25 cellular contexts compared by ENCODE assay signal in the genomic region with DNA sequence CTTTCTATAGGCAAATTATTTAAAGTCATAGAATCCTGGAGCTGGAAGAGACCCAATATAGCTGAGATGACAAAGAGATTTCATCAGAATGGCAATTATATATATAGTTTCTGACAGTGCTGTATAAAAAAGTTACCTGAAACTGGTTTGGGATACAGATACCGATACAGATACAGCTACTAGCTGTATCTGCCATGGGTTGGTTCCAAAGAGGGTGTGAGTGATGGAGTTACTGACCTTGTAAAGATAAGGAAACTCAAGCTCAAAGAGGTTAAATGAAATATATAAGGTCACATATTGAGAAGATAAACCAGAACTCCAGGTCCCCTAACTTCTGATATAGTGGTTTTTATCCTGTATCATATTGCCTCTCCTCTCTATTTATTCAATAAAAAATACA. TPM values are rescaled to one million over a fixed set of nuclear protein-coding genes. Genes with fewer than 3 reads are reported as not detected.
DNase-seq lines count a peak whose midpoint lies in the region; ATAC-seq and TF ChIP-seq lines count a peak whose summit lies in the region.
"Had no signal": no experiment of that assay in that cellular context is flagged by ENCODE, and none has a peak within 500 bp of the region (broad histone marks: within the 10 kb centered on the region; RNA-seq: fewer than 3 reads in every experiment).

No MANE protein-coding gene starts in this region.

- ATAC-seq in heart left ventricle = no peak
- ATAC-seq in HG02870 (IDR thresholded peaks at IDR 0.05; ENCODE audit: unreplicated experiment) = no peak
- no peak for ATAC-seq in CD4-positive, alpha-beta T cell (ENCODE audit: poor library complexity)

- no peaks in the 10 kb centered on the region for H3K27me3 ChIP-seq in cardiac muscle cell
- H3K27me3 ChIP-seq in heart left ventricle = no peaks in the 10 kb centered on the region
- H3K27me3 ChIP-seq in hepatocyte = no peaks in the 10 kb centered on the region
- no peaks in the 10 kb centered on the region for H3K27me3 ChIP-seq in transverse colon
- H3K27me3 ChIP-seq in HAP-1 (ENCODE audit: low read depth) = no peaks in the 10 kb centered on the region
- H3K27me3 ChIP-seq in CD4-positive, alpha-beta T cell (ENCODE audit: control insufficient read depth, insufficient read depth, low read length) = no peaks in the 10 kb centered on the region
- H3K27me3 ChIP-seq: adrenal gland, SJCRH30, tibial artery had no signal

- H3K9me3 ChIP-seq in cardiac muscle cell (ENCODE audit: low read depth) = no peaks in the 10 kb centered on the region
- no peaks in the 10 kb centered on the region for H3K9me3 ChIP-seq in heart left ventricle
- no peaks in the 10 kb centered on the region for H3K9me3 ChIP-seq in hepatocyte (ENCODE audit: low read depth)
- no peaks in the 10 kb centered on the region for H3K9me3 ChIP-seq in transverse colon
- no peaks in the 10 kb centered on the region for H3K9me3 ChIP-seq in HAP-1
- no peaks in the 10 kb centered on the region for H3K9me3 ChIP-seq in CD4-positive, alpha-beta T cell (ENCODE audit: control insufficient read depth, low read length)
- H3K9me3 ChIP-seq: adrenal gland, SJCRH30, tibial artery had no signal

- H3K4me2 ChIP-seq in hepatocyte = peak overlapping the region; percentile 10

- peaks cover 100% of the 10 kb centered on the region for H3K79me2 ChIP-seq in hepatocyte

- peak overlapping the region; percentile 43 for H3K4me3 Mint-ChIP-seq in activated T-helper 1 cell treated with anti-CD3 and anti-CD28 coated beads, Interleukin-12 subunit alpha, Interleukin-12 subunit beta, Interleukin-2, Interleukin-4 antibody, amounts not matched to agents 30 ng/mL and 10 ng/mL and 1 ng/mL, durations not matched to agents 14 hours and 24 hours and 36 hours
- H3K4me3 Mint-ChIP-seq in CD4-positive, alpha-beta T cell = no peak overlapping the region
- H3K4me3 Mint-ChIP-seq: CD8-positive, alpha-beta memory T cell; endodermal cell; T-helper 1 cell treated with Interleukin-12 subunit alpha and Interleukin-12 subunit beta and Interleukin-4 antibody, amounts not matched to agents 30 μg/mL and 1 μg/mL, for 36 hours had no signal

- no peaks in the 10 kb centered on the region for H3K9me2 ChIP-seq in hepatocyte (replicated peaks; ENCODE audit: insufficient read depth)

- intact Hi-C loops in heart left ventricle (cut with DNase I) (no loop called here), transverse colon (cut with DNase I; ENCODE audit: low total_unique reads) (no loop called here)
- intact Hi-C loops in activated T-helper 1 cell treated with anti-CD3 and anti-CD28 coated beads, Interleukin-12 subunit alpha, Interleukin-12 subunit beta, Interleukin-2, Interleukin-4 antibody, amounts not matched to agents 30 ng/mL and 10 ng/mL and 1 ng/mL, durations not matched to agents 14 hours and 24 hours and 36 hours (cut with micrococcal nuclease) = loop anchor here (1.0 to 5.0 kb wide), 5 partner anchors 19 to 1169 kb away; no protein-coding TSS in a partner anchor
- intact Hi-C loops in CD4-positive, alpha-beta T cell (cut with DNase I, micrococcal nuclease) = no loop called here

- TF ChIP-seq CTCF in cardiac muscle cell (IDR thresholded peaks at IDR 0.05; ENCODE audit: low read depth, low read length) (no peak), heart left ventricle (IDR thresholded peaks at IDR 0.05) (no peak), hepatocyte (IDR thresholded peaks at IDR 0.05; ENCODE audit: poor library complexity) (no peak), transverse colon (IDR thresholded peaks at IDR 0.05) (no peak)
- TF ChIP-seq CTCF in CD4-positive, alpha-beta T cell (IDR thresholded peaks at IDR 0.05) = no peak

- peak overlapping the region; percentile 68 for H3K27ac ChIP-seq in cardiac muscle cell
- H3K27ac ChIP-seq in heart left ventricle = no peak overlapping the region
- H3K27ac ChIP-seq in hepatocyte = peak overlapping the region; percentile 23
- peak overlapping the region in 3 of 4 donors; percentile 9 to 20 (median 13) for H3K27ac ChIP-seq in transverse colon
- H3K27ac ChIP-seq in CD4-positive, alpha-beta T cell (ENCODE audit: low read depth, low read length) = no peak overlapping the region
- H3K27ac ChIP-seq: adrenal gland, HL-60, SJCRH30, tibial artery had no signal

- no peak for TF ChIP-seq EP300 in transverse colon (IDR thresholded peaks at IDR 0.05; ENCODE audit: low read depth)

- WGBS in heart left ventricle, 4 donors = 88 to 94% (median 90%) methylated on average over 1 of the region's 1 CpG
- 52% methylated on average over 1 of the region's 1 CpG for WGBS in hepatocyte (ENCODE audit: low lambda C conversion rate, missing lambda C conversion rate)
- WGBS in transverse colon (ENCODE audit: low coverage in 1 of 2), 2 donors = 65 to 75% methylated on average over 1 of the region's 1 CpG

- no peak overlapping the region for H3K4me3 ChIP-seq in cardiac muscle cell
- H3K4me3 ChIP-seq in heart left ventricle = no peak overlapping the region
- no peak overlapping the region for H3K4me3 ChIP-seq in hepatocyte
- H3K4me3 ChIP-seq in transverse colon = no peak overlapping the region
- no peak overlapping the region for H3K4me3 ChIP-seq in HAP-1
- H3K4me3 ChIP-seq: adrenal gland, SJCRH30, skin epidermis, tibial artery had no signal

- POLR2A ChIA-PET in CD4-positive, alpha-beta T cell (lab: Charles Lee) = interaction anchor here (0.9 to 2.9 kb wide), 3 partner anchors 8 to 71 kb away, joined by 4 to 11 read pairs (median 8); no protein-coding TSS in a partner anchor

- DNase-seq in cardiac muscle cell (ENCODE audit: low read depth in 1 of 2, low spot score in 1 of 2) = no peak
- DNase-seq in heart left ventricle = no peak
- no peak for DNase-seq in activated T-helper 1 cell treated with anti-CD3 and anti-CD28 coated beads, Interleukin-12 subunit alpha, Interleukin-12 subunit beta, Interleukin-2, Interleukin-4 antibody, amounts not matched to agents 30 ng/mL and 10 ng/mL and 1 ng/mL, durations not matched to agents 14 hours and 24 hours and 36 hours (ENCODE audit: low spot score)
- no peak for DNase-seq in hepatocyte (ENCODE audit: low spot score)
- DNase-seq in transverse colon = no peak
- DNase-seq in HAP-1 (ENCODE audit: low spot score in 2 of 2) = no peak
- DNase-seq in CD4-positive, alpha-beta T cell = no peak
- DNase-seq: activated CD4-positive, alpha-beta T cell treated with anti-CD3 and anti-CD28 coated beads for 48 hours; adrenal gland; CD8-positive, alpha-beta memory T cell; cortex of kidney; DMS53; endodermal cell; GF-D8; kidney glomerular epithelial cell; NCI-H2081 treated with DMSO at 0.1 percent for 48 hours; NCI-H446; occipital lobe; SJCRH30; stimulated activated naive CD4-positive, alpha-beta T cell treated with Interleukin-2 at 50 U/mL for 16 hours; tibial artery had no signal

- peaks cover 25% of the 10 kb centered on the region for H4K20me1 ChIP-seq in hepatocyte (ENCODE audit: insufficient read depth, poor library complexity, severe bottlenecking)

- H3K4me1 ChIP-seq in cardiac muscle cell (ENCODE audit: low read depth) = peaks cover 45% of the 10 kb centered on the region
- peaks cover 0 to 81% (median 18%) of the 10 kb centered on the region in 12 donors for H3K4me1 ChIP-seq in heart left ventricle
- H3K4me1 ChIP-seq in hepatocyte (ENCODE audit: insufficient read depth) = peaks cover 27% of the 10 kb centered on the region
- H3K4me1 ChIP-seq in transverse colon = peaks cover 44 to 98% (median 58%) of the 10 kb centered on the region in 4 donors
- peaks cover 9% of the 10 kb centered on the region for H3K4me1 ChIP-seq in HAP-1
- H3K4me1 ChIP-seq: SJCRH30 had no signal

- in situ Hi-C loops in transverse colon (cut with MboI; ENCODE audit: low pct_ligation_motif_present in 1 of 4, low pct_unique_long_range_greater_than_20kb in 1 of 4, low sequenced_read_pairs in 3 of 4) = no loop called here
- in situ Hi-C loops in HAP-1 (cut with MboI; ENCODE audit: low sequenced_read_pairs) = no loop called here

- peaks cover 90% of the 10 kb centered on the region for H3K4me1 Mint-ChIP-seq in activated T-helper 1 cell treated with anti-CD3 and anti-CD28 coated beads, Interleukin-12 subunit alpha, Interleukin-12 subunit beta, Interleukin-2, Interleukin-4 antibody, amounts not matched to agents 30 ng/mL and 10 ng/mL and 1 ng/mL, durations not matched to agents 14 hours and 24 hours and 36 hours (ENCODE audit: low read depth)
- H3K4me1 Mint-ChIP-seq in CD4-positive, alpha-beta T cell (ENCODE audit: low read depth) = peaks cover 80% of the 10 kb centered on the region

- peaks cover 36% of the 10 kb centered on the region for H3K36me3 Mint-ChIP-seq in activated T-helper 1 cell treated with anti-CD3 and anti-CD28 coated beads, Interleukin-12 subunit alpha, Interleukin-12 subunit beta, Interleukin-2, Interleukin-4 antibody, amounts not matched to agents 30 ng/mL and 10 ng/mL and 1 ng/mL, durations not matched to agents 14 hours and 24 hours and 36 hours (ENCODE audit: low read depth)
- H3K36me3 Mint-ChIP-seq in CD4-positive, alpha-beta T cell (ENCODE audit: low read depth) = no peaks in the 10 kb centered on the region

- H2AFZ ChIP-seq in hepatocyte = no peak overlapping the region

- CTCF ChIA-PET in CD4-positive, alpha-beta T cell (lab: Charles Lee) = no interaction called here

- no peak for TF ChIP-seq POLR2A in heart left ventricle (IDR thresholded peaks at IDR 0.05)
- no peak for TF ChIP-seq POLR2A in transverse colon (IDR thresholded peaks at IDR 0.05)

- H3K27ac Mint-ChIP-seq in activated T-helper 1 cell treated with anti-CD3 and anti-CD28 coated beads, Interleukin-12 subunit alpha, Interleukin-12 subunit beta, Interleukin-2, Interleukin-4 antibody, amounts not matched to agents 30 ng/mL and 10 ng/mL and 1 ng/mL, durations not matched to agents 14 hours and 24 hours and 36 hours = peak overlapping the region; percentile 88
- H3K27ac Mint-ChIP-seq in CD4-positive, alpha-beta T cell = no peak overlapping the region
- H3K27ac Mint-ChIP-seq: CD8-positive, alpha-beta memory T cell; endodermal cell had no signal

- H3K9me3 Mint-ChIP-seq in activated T-helper 1 cell treated with anti-CD3 and anti-CD28 coated beads, Interleukin-12 subunit alpha, Interleukin-12 subunit beta, Interleukin-2, Interleukin-4 antibody, amounts not matched to agents 30 ng/mL and 10 ng/mL and 1 ng/mL, durations not matched to agents 14 hours and 24 hours and 36 hours = no peaks in the 10 kb centered on the region
- no peaks in the 10 kb centered on the region for H3K9me3 Mint-ChIP-seq in CD4-positive, alpha-beta T cell
- H3K9me3 Mint-ChIP-seq: CD8-positive, alpha-beta memory T cell; endodermal cell; T-helper 1 cell treated with Interleukin-12 subunit alpha and Interleukin-12 subunit beta and Interleukin-4 antibody, amounts not matched to agents 30 μg/mL and 1 μg/mL, for 36 hours had no signal

- H3K27me3 Mint-ChIP-seq in activated T-helper 1 cell treated with anti-CD3 and anti-CD28 coated beads, Interleukin-12 subunit alpha, Interleukin-12 subunit beta, Interleukin-2, Interleukin-4 antibody, amounts not matched to agents 30 ng/mL and 10 ng/mL and 1 ng/mL, durations not matched to agents 14 hours and 24 hours and 36 hours (ENCODE audit: insufficient read depth) = no peaks in the 10 kb centered on the region
- H3K27me3 Mint-ChIP-seq in CD4-positive, alpha-beta T cell = no peaks in the 10 kb centered on the region
- H3K27me3 Mint-ChIP-seq: CD8-positive, alpha-beta memory T cell had no signal

- H3K36me3 ChIP-seq in cardiac muscle cell = no peaks in the 10 kb centered on the region
- no peaks in the 10 kb centered on the region for H3K36me3 ChIP-seq in heart left ventricle
- H3K36me3 ChIP-seq in hepatocyte (replicated peaks; ENCODE audit: insufficient read depth, low read depth) = no peaks in the 10 kb centered on the region
- no peaks in the 10 kb centered on the region for H3K36me3 ChIP-seq in transverse colon
- H3K36me3 ChIP-seq in HAP-1 (replicated peaks) = no peaks in the 10 kb centered on the region
- H3K36me3 ChIP-seq: adrenal gland, tibial artery had no signal

RNA-seq across cellular contexts. Expression of a gene that starts 10.9 kb away (rescaled TPM):
- 10.4 and 12.6 TPM in 2 replicates for total RNA-seq in cardiac muscle cell
- 9.6 and 14.7 TPM in 2 replicates for polyA plus RNA-seq in cardiac muscle cell
- 10 to 100 TPM in 2 of 9 donors, 1 to 10 TPM in 7; 5.9 to 14.6 (median 7.3) TPM for total RNA-seq in heart left ventricle
- polyA plus RNA-seq in heart left ventricle = 1 to 10 TPM; 4.2 to 7.5 TPM
- total RNA-seq in activated T-helper 1 cell treated with anti-CD3 and anti-CD28 coated beads, Interleukin-12 subunit alpha, Interleukin-12 subunit beta, Interleukin-2, Interleukin-4 antibody, amounts not matched to agents 30 ng/mL and 10 ng/mL and 1 ng/mL, durations not matched to agents 14 hours and 24 hours and 36 hours = 47.1 and 50.4 TPM in 2 replicates
- 60.0 and 62.9 TPM in 2 replicates for total RNA-seq in hepatocyte
- polyA plus RNA-seq in hepatocyte = 30.5 and 32.6 TPM in 2 replicates
- total RNA-seq in transverse colon = 100 to 1,000 TPM in 1 of 4 donors, 10 to 100 TPM in 3; 20.6 to 818 (median 41.3) TPM
- total RNA-seq in CD4-positive, alpha-beta T cell = 100 to 1,000 TPM; 257 to 274 TPM

Comparison
In these comparisons a context has a peak if more than half of its experiments do, and no peak if none do; other contexts are left out.
1. H3K27ac ChIP-seq: peak in cardiac muscle cell (single experiment), hepatocyte (single experiment) and transverse colon (3 of 4); none in heart left ventricle (0 of 12) and CD4-positive, alpha-beta T cell (single experiment).